In the genomic region with DNA sequence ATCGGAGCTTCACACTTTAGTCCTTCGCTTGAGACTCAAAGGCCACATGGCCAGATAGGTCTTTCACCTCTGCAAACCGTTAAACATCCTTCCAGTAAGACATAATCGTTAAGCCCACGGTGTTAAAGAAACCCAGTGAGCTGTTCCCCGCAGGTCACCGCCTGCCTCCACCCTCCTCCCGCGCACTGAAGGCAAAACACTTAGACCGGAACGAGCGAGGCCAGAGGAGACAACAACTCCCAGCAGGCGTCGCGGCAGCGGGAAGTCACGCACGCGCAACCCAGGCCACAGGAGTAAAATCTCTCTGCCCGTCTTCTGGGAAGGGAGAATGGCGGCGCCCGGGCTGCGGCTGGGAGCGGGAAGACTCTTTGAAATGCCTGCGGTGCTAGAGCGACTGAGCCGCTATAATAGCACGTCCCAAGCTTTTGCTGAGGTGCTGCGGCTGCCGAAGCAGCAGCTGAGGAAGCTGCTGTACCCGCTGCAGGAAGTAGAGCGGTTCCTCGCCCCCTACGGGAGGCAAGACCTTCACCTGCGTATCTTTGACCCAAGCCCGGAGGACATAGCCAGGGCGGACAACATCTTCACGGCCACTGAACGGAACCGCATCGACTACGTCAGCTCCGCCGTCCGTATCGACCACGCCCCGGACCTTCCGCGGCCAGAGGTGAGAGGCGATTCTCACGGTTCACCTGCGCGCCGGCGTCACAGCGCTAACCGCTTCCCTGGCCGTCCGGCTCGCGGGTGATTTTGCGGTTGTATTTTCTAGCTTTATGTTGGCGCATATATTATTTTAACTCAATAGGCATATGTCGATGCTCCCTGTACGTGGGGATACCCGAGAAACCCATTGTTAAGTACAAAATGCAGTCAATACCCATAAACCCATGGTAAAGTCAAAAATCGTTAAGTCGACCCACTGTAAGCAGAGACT, we compare ENCODE assay signal across 8 cellular contexts. TPM values are rescaled to one million over a fixed set of nuclear protein-coding genes. Genes with fewer than 3 reads are reported as not detected.
A peak's percentile ranks its signal among the peaks of the same experiment; 100 is the strongest.
DNase-seq lines count a peak whose midpoint lies in the region; ATAC-seq and TF ChIP-seq lines count a peak whose summit lies in the region.

TSS of gene GTPBP8 (plus strand) at position 313 of the 931 bp plus-strand sequence. CDS start at position 329, 16 bp downstream.

- peak within 1 kb of the TSS; percentile 88 for H3K4me3 Mint-ChIP-seq in dendritic cell treated with granulocyte-macrophage colony-stimulating factor and Interleukin-4, amounts not matched to agents 40 ng/mL and 50 ng/mL, for 4 days

- H3K9me3 ChIP-seq in BLaER1 treated with 17β-estradiol and CSF1 and Interleukin-3, amounts not matched to agents 10 nM and 100 nM (replicated peaks in 1 of 11), result no peaks in the 10 kb centered on the region
- no peaks in the 10 kb centered on the region for H3K9me3 ChIP-seq in left lung

- H3K27ac ChIP-seq in BLaER1 treated with 17β-estradiol and CSF1 and Interleukin-3, amounts not matched to agents 10 nM and 100 nM, result peak within 1 kb of the TSS; percentile 71 to 91 (median 84)
- peak within 1 kb of the TSS; percentile 96 to 97 for H3K27ac ChIP-seq in left lung

- H3K4me2 ChIP-seq in BLaER1 treated with 17β-estradiol and CSF1 and Interleukin-3, amounts not matched to agents 10 nM and 100 nM, result peak within 1 kb of the TSS; percentile 56 to 86 (median 77)

- peak within 1 kb of the TSS; percentile 75 to 92 (median 85) for H3K9ac ChIP-seq in BLaER1 treated with 17β-estradiol and CSF1 and Interleukin-3, amounts not matched to agents 10 nM and 100 nM

- H3K4me3 ChIP-seq in BLaER1 treated with 17β-estradiol and CSF1 and Interleukin-3, amounts not matched to agents 10 nM and 100 nM, result peak within 1 kb of the TSS; percentile 80 to 98 (median 90)
- peak within 1 kb of the TSS; percentile 54 to 72 for H3K4me3 ChIP-seq in left lung

- H3K36me3 Mint-ChIP-seq in dendritic cell treated with granulocyte-macrophage colony-stimulating factor and Interleukin-4, amounts not matched to agents 40 ng/mL and 50 ng/mL, for 4 days (ENCODE audit: low read depth), result peaks cover 26% of the 10 kb centered on the region

- H4K20me1 ChIP-seq in BLaER1 treated with 17β-estradiol and CSF1 and Interleukin-3, amounts not matched to agents 10 nM and 100 nM, result no peaks in the 10 kb centered on the region; a peak in 2 of 22 replicates

- peaks cover 23% of the 10 kb centered on the region for H3K4me1 Mint-ChIP-seq in dendritic cell treated with granulocyte-macrophage colony-stimulating factor and Interleukin-4, amounts not matched to agents 40 ng/mL and 50 ng/mL, for 4 days (ENCODE audit: low read depth)

- no peaks in the 10 kb centered on the region for H3K27me3 Mint-ChIP-seq in dendritic cell treated with granulocyte-macrophage colony-stimulating factor and Interleukin-4, amounts not matched to agents 40 ng/mL and 50 ng/mL, for 4 days

- peak; percentile 95 for ATAC-seq in GM19351 (IDR thresholded peaks at IDR 0.05; ENCODE audit: unreplicated experiment)
- ATAC-seq in HG03521 (IDR thresholded peaks at IDR 0.05; ENCODE audit: unreplicated experiment), result peak; percentile 91
- peak; percentile 98 for ATAC-seq in left lung

- intact Hi-C loops in dendritic cell treated with granulocyte-macrophage colony-stimulating factor and Interleukin-4, amounts not matched to agents 40 ng/mL and 50 ng/mL, for 4 days (cut with micrococcal nuclease), result no loop called here
- intact Hi-C loops in left lung (cut with DNase I), result no loop called here

- peaks cover 13 to 31% (median 23%) of the 10 kb centered on the region in 10 experiments for H3K4me1 ChIP-seq in BLaER1 treated with 17β-estradiol and CSF1 and Interleukin-3, amounts not matched to agents 10 nM and 100 nM
- H3K4me1 ChIP-seq in left lung, result peaks cover 8 to 27% of the 10 kb centered on the region in 2 donors

- TF ChIP-seq CTCF in left lung (IDR thresholded peaks at IDR 0.05), result no peak

- DNase-seq in NCI-H748 (lab: John Stamatoyannopoulos, UW; ENCODE audit: unreplicated experiment) (peak; percentile 90), left lung (peak; percentile 94 to 98)
- peak; percentile 69 to 83 for DNase-seq in activated CD4-positive, alpha-beta T cell treated with anti-CD3 and anti-CD28 coated beads, Interleukin-2, amount 50 U/mL, for 24 hours (ENCODE audit: low read depth in 1 of 2, low spot score in 1 of 2)
- peak; percentile 80 to 81 for DNase-seq in stimulated activated CD4-positive, alpha-beta T cell treated with anti-CD3 and anti-CD28 coated beads, Interleukin-2, amount 100 ng/mL, for 48 hours

- H3K36me3 ChIP-seq in BLaER1 treated with 17β-estradiol and CSF1 and Interleukin-3, amounts not matched to agents 10 nM and 100 nM, result peaks cover 0 to 12% (median 0%) of the 10 kb centered on the region in 11 experiments; a peak in 3 of 22 replicates
- H3K36me3 ChIP-seq in left lung, result peaks cover 0 to 5% of the 10 kb centered on the region in 2 donors

- no peaks in the 10 kb centered on the region for H3K27me3 ChIP-seq in BLaER1 treated with 17β-estradiol and CSF1 and Interleukin-3, amounts not matched to agents 10 nM and 100 nM
- no peaks in the 10 kb centered on the region for H3K27me3 ChIP-seq in left lung

- no peaks in the 10 kb centered on the region for H3K9me3 Mint-ChIP-seq in dendritic cell treated with granulocyte-macrophage colony-stimulating factor and Interleukin-4, amounts not matched to agents 40 ng/mL and 50 ng/mL, for 4 days

- peak within 1 kb of the TSS; percentile 96 for H3K27ac Mint-ChIP-seq in dendritic cell treated with granulocyte-macrophage colony-stimulating factor and Interleukin-4, amounts not matched to agents 40 ng/mL and 50 ng/mL, for 4 days

RNA-seq across cellular contexts. Expression of gene GTPBP8, which starts in this region (rescaled TPM):
- total RNA-seq in left lung, result 10 to 100 TPM; 14.7 to 16.8 TPM

Comparison
In these comparisons a context has a peak if more than half of its experiments do, and no peak if none do; other contexts are left out.
1. Peak in every context shown above with its lines: DNase-seq, ATAC-seq, H3K4me3 ChIP-seq and H3K27ac ChIP-seq.